ENCODE assay signal across 20 cellular contexts in genomic region chr1:30332100-30333094, GRCh38.
A peak's percentile ranks its signal among the peaks of the same experiment; 100 is the strongest.
DNase-seq lines count a peak whose midpoint lies in the region; ATAC-seq and TF ChIP-seq lines count a peak whose summit lies in the region.
"Had no signal": no experiment of that assay in that cellular context is flagged by ENCODE, and none has a peak within 500 bp of the region (broad histone marks: within the 10 kb centered on the region; RNA-seq: fewer than 3 reads in every experiment).

No MANE protein-coding gene starts in this region.

- no peak overlapping the region for H3K4me3 Mint-ChIP-seq in activated T-helper 17 cell treated with anti-CD3 and anti-CD28 coated beads, Interleukin-2, amount 50 U/mL, for 72 hours
- H3K4me3 Mint-ChIP-seq in CD8-positive, alpha-beta T cell: no peak overlapping the region

- no peaks in the 10 kb centered on the region for H3K36me3 ChIP-seq in vagina
- no peaks in the 10 kb centered on the region for H3K36me3 ChIP-seq in CD8-positive, alpha-beta T cell (ENCODE audit: insufficient read depth, low read length)

- peak; percentile 29 for DNase-seq in cardiac septum (ENCODE audit: low spot score)
- no peak for DNase-seq in Right ventricle myocardium superior
- peak; percentile 42 for DNase-seq in left kidney (ENCODE audit: low read depth, low spot score)
- DNase-seq in vagina (ENCODE audit: extremely low spot score in 2 of 2): peak; percentile 71 to 74
- no peak for DNase-seq in CD8-positive, alpha-beta T cell
- DNase-seq in mesenteric fat pad (ENCODE audit: low spot score): no peak
- DNase-seq: EL, NCI-H1092 treated with DMSO at 0.1 percent for 48 hours, NCI-H146, NCI-H2029, NCI-H345, NCI-H524, NCI-H774 had no signal

- H3K4me1 Mint-ChIP-seq in activated T-helper 17 cell treated with anti-CD3 and anti-CD28 coated beads, Interleukin-2, amount 50 U/mL, for 72 hours: no peaks in the 10 kb centered on the region
- H3K4me1 Mint-ChIP-seq in CD8-positive, alpha-beta T cell (ENCODE audit: low read depth): no peaks in the 10 kb centered on the region

- peaks cover 9% of the 10 kb centered on the region for H3K27me3 Mint-ChIP-seq in activated T-helper 17 cell treated with anti-CD3 and anti-CD28 coated beads, Interleukin-2, amount 50 U/mL, for 72 hours
- peaks cover 2% of the 10 kb centered on the region for H3K27me3 Mint-ChIP-seq in CD8-positive, alpha-beta T cell (ENCODE audit: low read depth)

- TF ChIP-seq CTCF in vagina (IDR thresholded peaks at IDR 0.05): no peak
- no peak for TF ChIP-seq CTCF in CD8-positive, alpha-beta T cell (IDR thresholded peaks at IDR 0.05)

- H3K9me3 ChIP-seq in vagina: no peaks in the 10 kb centered on the region
- H3K9me3 ChIP-seq in CD8-positive, alpha-beta T cell (ENCODE audit: low read length): no peaks in the 10 kb centered on the region

- H3K27ac ChIP-seq in vagina: no peak overlapping the region
- H3K27ac ChIP-seq in CD8-positive, alpha-beta T cell (ENCODE audit: low read depth, low read length): no peak overlapping the region
- H3K27ac ChIP-seq: C4-2B, HL-60, KMS-11 had no signal

- no peak for ATAC-seq in Right ventricle myocardium superior (ENCODE audit: poor library complexity)
- no peak for ATAC-seq in activated T-helper 17 cell treated with anti-CD3 and anti-CD28 coated beads, Interleukin-2, amount 50 U/mL, for 72 hours (replicated peaks)
- ATAC-seq in HG02970 (IDR thresholded peaks at IDR 0.05; ENCODE audit: low FRiP score, unreplicated experiment): no peak
- ATAC-seq in CD8-positive, alpha-beta T cell: no peak
- ATAC-seq: HepG2, Right ventricle myocardium inferior had no signal

- no peaks in the 10 kb centered on the region for H3K9me3 Mint-ChIP-seq in activated T-helper 17 cell treated with anti-CD3 and anti-CD28 coated beads, Interleukin-2, amount 50 U/mL, for 72 hours
- no peaks in the 10 kb centered on the region for H3K9me3 Mint-ChIP-seq in CD8-positive, alpha-beta T cell

- POLR2A ChIA-PET in CD8-positive, alpha-beta T cell (lab: Charles Lee): no interaction called here

- no peaks in the 10 kb centered on the region for H3K27me3 ChIP-seq in vagina
- H3K27me3 ChIP-seq in CD8-positive, alpha-beta T cell (ENCODE audit: insufficient read depth, low read length): no peaks in the 10 kb centered on the region

- H3K27ac Mint-ChIP-seq in activated T-helper 17 cell treated with anti-CD3 and anti-CD28 coated beads, Interleukin-2, amount 50 U/mL, for 72 hours: peak overlapping the region; percentile 21
- H3K27ac Mint-ChIP-seq in CD8-positive, alpha-beta T cell: no peak overlapping the region

- intact Hi-C loops in cardiac septum (cut with DNase I): no loop called here
- intact Hi-C loops in Right ventricle myocardium superior (cut with DNase I): no loop called here
- intact Hi-C loops in vagina (cut with DNase I): no loop called here
- intact Hi-C loops in CD8-positive, alpha-beta T cell (cut with DNase I, micrococcal nuclease): no loop called here

- no peak for TF ChIP-seq POLR2A in vagina (IDR thresholded peaks at IDR 0.05)

- no peaks in the 10 kb centered on the region for H3K4me1 ChIP-seq in vagina
- H3K4me1 ChIP-seq in CD8-positive, alpha-beta T cell (ENCODE audit: insufficient read depth, low read length): no peaks in the 10 kb centered on the region

- H3K36me3 Mint-ChIP-seq in activated T-helper 17 cell treated with anti-CD3 and anti-CD28 coated beads, Interleukin-2, amount 50 U/mL, for 72 hours (ENCODE audit: low read depth): no peaks in the 10 kb centered on the region
- H3K36me3 Mint-ChIP-seq in CD8-positive, alpha-beta T cell: no peaks in the 10 kb centered on the region

- CTCF ChIA-PET in CD8-positive, alpha-beta T cell (lab: Charles Lee): no interaction called here

- no peak overlapping the region for H3K4me3 ChIP-seq in vagina
- H3K4me3 ChIP-seq in CD8-positive, alpha-beta T cell (ENCODE audit: low read depth, low read length): no peak overlapping the region

Comparison
In these comparisons a context has a peak if more than half of its experiments do, and no peak if none do; other contexts are left out.
1. DNase-seq: peak in cardiac septum (single experiment), left kidney (single experiment) and vagina (2 of 2); none in Right ventricle myocardium superior (single experiment), CD8-positive, alpha-beta T cell (0 of 7) and mesenteric fat pad (single experiment).